ENCODE assay signal across 8 cellular contexts in genomic region chr11:67356867-67357561, GRCh38. TPM values are rescaled to one million over a fixed set of nuclear protein-coding genes. Genes with fewer than 3 reads are reported as not detected.
DNase-seq lines count a peak whose midpoint lies in the region; ATAC-seq and TF ChIP-seq lines count a peak whose summit lies in the region.

No MANE protein-coding gene starts in this region.

- TF ChIP-seq CTCF in heart left ventricle (IDR thresholded peaks at IDR 0.05) (peak; percentile 80 to 95 (median 90)), prostate gland (IDR thresholded peaks at IDR 0.05) (peak; percentile 91 to 97 (median 95))

- peaks cover 15% of the 10 kb centered on the region for H3K4me1 Mint-ChIP-seq in activated naive CD8-positive, alpha-beta T cell treated with anti-CD3 and anti-CD28 coated beads, Interleukin-2, amount 10 ng/mL, durations not matched to agents 7 days and 5 days

- no peaks in the 10 kb centered on the region for H3K9me3 Mint-ChIP-seq in activated naive CD8-positive, alpha-beta T cell treated with anti-CD3 and anti-CD28 coated beads, Interleukin-2, amount 10 ng/mL, durations not matched to agents 7 days and 5 days

- WGBS in heart left ventricle, 4 donors: 34 to 40% (median 37%) methylated on average over 3 of the region's 3 CpGs
- WGBS in prostate gland: 33% methylated on average over 3 of the region's 3 CpGs

- H3K9me3 ChIP-seq in heart left ventricle: no peaks in the 10 kb centered on the region
- no peaks in the 10 kb centered on the region for H3K9me3 ChIP-seq in prostate gland

- peaks cover 9% of the 10 kb centered on the region for H3K27me3 Mint-ChIP-seq in activated naive CD8-positive, alpha-beta T cell treated with anti-CD3 and anti-CD28 coated beads, Interleukin-2, amount 10 ng/mL, durations not matched to agents 7 days and 5 days

- H3K36me3 Mint-ChIP-seq in activated naive CD8-positive, alpha-beta T cell treated with anti-CD3 and anti-CD28 coated beads, Interleukin-2, amount 10 ng/mL, durations not matched to agents 7 days and 5 days: peaks cover 2% of the 10 kb centered on the region

- peak overlapping the region; percentile 90 for H3K27ac Mint-ChIP-seq in activated naive CD8-positive, alpha-beta T cell treated with anti-CD3 and anti-CD28 coated beads, Interleukin-2, amount 10 ng/mL, durations not matched to agents 7 days and 5 days

- H3K27ac ChIP-seq in heart left ventricle (peak overlapping the region in 11 of 12 donors; percentile 35 to 100 (median 99)), prostate gland (peak overlapping the region; percentile 99 to 100)

- peak overlapping the region; percentile 68 for H3K4me3 Mint-ChIP-seq in activated naive CD8-positive, alpha-beta T cell treated with anti-CD3 and anti-CD28 coated beads, Interleukin-2, amount 10 ng/mL, durations not matched to agents 7 days and 5 days

- H3K4me3 ChIP-seq in heart left ventricle (no peak overlapping the region), prostate gland (no peak overlapping the region)

- intact Hi-C loops in heart left ventricle (cut with DNase I): loop anchor here in 9 of 10 donors (1.0 to 2.0 kb wide), 6 partner anchors 16 to 150 kb away; partner anchors contain the start of gene CLCF1 (in 1 of the 9)
- intact Hi-C loops in prostate gland (cut with DNase I): loop anchor here (1.0 to 10.0 kb wide), 2 partner anchors 25 to 148 kb away; partner anchors contain the start of genes CDK2AP2 and PITPNM1

- TF ChIP-seq POLR2A in heart left ventricle (IDR thresholded peaks at IDR 0.05): no peak
- no peak for TF ChIP-seq POLR2A in prostate gland (IDR thresholded peaks at IDR 0.05)

- ATAC-seq in SK-N-SH treated with all-trans-retinoic acid at 6 μM for 48 hours (peak; percentile 38), heart left ventricle (no peak), HG02610 (IDR thresholded peaks at IDR 0.05; ENCODE audit: unreplicated experiment) (no peak), GM19452 (IDR thresholded peaks at IDR 0.05; ENCODE audit: unreplicated experiment) (no peak)
- ATAC-seq in activated naive CD8-positive, alpha-beta T cell treated with anti-CD3 and anti-CD28 coated beads, Interleukin-2, amount 10 ng/mL, durations not matched to agents 7 days and 5 days (ENCODE audit: low read depth): no peak

- H3K4me1 ChIP-seq in heart left ventricle (peaks cover 6 to 55% (median 45%) of the 10 kb centered on the region in 12 donors), prostate gland (replicated peaks) (peaks cover 18% of the 10 kb centered on the region)

- no peaks in the 10 kb centered on the region for H3K27me3 ChIP-seq in heart left ventricle
- H3K27me3 ChIP-seq in prostate gland (replicated peaks; ENCODE audit: insufficient read depth): no peaks in the 10 kb centered on the region

- no peaks in the 10 kb centered on the region for H3K36me3 ChIP-seq in heart left ventricle
- H3K36me3 ChIP-seq in prostate gland: no peaks in the 10 kb centered on the region

- DNase-seq in ELF-1 (ENCODE audit: low read depth, low spot score) (peak; percentile 89), M059J (ENCODE audit: low read depth) (peak; percentile 82), heart left ventricle (peak in 4 of 5 donors; percentile 61 to 70 (median 65)), prostate gland (ENCODE audit: low spot score) (peak; percentile 60)
- peak; percentile 70 for DNase-seq in activated naive CD8-positive, alpha-beta T cell treated with anti-CD3 and anti-CD28 coated beads, Interleukin-2, amount 10 ng/mL, durations not matched to agents 7 days and 5 days

- POLR2A ChIA-PET in activated naive CD8-positive, alpha-beta T cell treated with anti-CD3 and anti-CD28 coated beads, Interleukin-2, amount 10 ng/mL, durations not matched to agents 7 days and 5 days (lab: Charles Lee): interaction anchor here (0.8 to 3.9 kb wide), 5 partner anchors 17 to 45 kb away, joined by 4 to 28 read pairs (median 4); partner anchors contain the start of genes CLCF1, PPP1CA and RAD9A

TF ChIP-seq in SK-N-SH treated with all-trans-retinoic acid at 6 μM for 48 hours, 23 proteins besides CTCF, POLR2A, EP300 and RAD21:
- TF ChIP-seq ZNF70 (CRISPR knock-in tag; IDR thresholded peaks at IDR 0.05): peak; percentile 68; the same call in 1 of the 2 replicates
- TF ChIP-seq, protein P1, sequence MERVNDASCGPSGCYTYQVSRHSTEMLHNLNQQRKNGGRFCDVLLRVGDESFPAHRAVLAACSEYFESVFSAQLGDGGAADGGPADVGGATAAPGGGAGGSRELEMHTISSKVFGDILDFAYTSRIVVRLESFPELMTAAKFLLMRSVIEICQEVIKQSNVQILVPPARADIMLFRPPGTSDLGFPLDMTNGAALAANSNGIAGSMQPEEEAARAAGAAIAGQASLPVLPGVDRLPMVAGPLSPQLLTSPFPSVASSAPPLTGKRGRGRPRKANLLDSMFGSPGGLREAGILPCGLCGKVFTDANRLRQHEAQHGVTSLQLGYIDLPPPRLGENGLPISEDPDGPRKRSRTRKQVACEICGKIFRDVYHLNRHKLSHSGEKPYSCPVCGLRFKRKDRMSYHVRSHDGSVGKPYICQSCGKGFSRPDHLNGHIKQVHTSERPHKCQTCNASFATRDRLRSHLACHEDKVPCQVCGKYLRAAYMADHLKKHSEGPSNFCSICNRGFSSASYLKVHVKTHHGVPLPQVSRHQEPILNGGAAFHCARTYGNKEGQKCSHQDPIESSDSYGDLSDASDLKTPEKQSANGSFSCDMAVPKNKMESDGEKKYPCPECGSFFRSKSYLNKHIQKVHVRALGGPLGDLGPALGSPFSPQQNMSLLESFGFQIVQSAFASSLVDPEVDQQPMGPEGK (CRISPR knock-in tag; IDR thresholded peaks at IDR 0.05; ENCODE audit: borderline replicate concordance): no peak

RNA-seq across cellular contexts. Expression of gene POLD4, which starts 3.7 kb away (rescaled TPM):
- 127 and 137 TPM in 2 replicates for total RNA-seq in M059J (2014; rRNA removed; shearing (Covaris generic))
- 10 to 100 TPM; 73.2 to 78.2 TPM for total RNA-seq in activated naive CD8-positive, alpha-beta T cell treated with anti-CD3 and anti-CD28 coated beads, Interleukin-2, amount 10 ng/mL, durations not matched to agents 7 days and 5 days
- 100 to 1,000 TPM in 1 of 9 donors, 10 to 100 TPM in 8; 36.0 to 131 (median 57.1) TPM for total RNA-seq in heart left ventricle
- polyA plus RNA-seq in heart left ventricle: 100 to 1,000 TPM in 1 of 2 donors, 10 to 100 TPM in 1; 83.0 to 164 TPM
- total RNA-seq in prostate gland: 100 to 1,000 TPM in 1 of 2 donors, 10 to 100 TPM in 1; 95.1 to 145 TPM

RNA-seq across cellular contexts. Expression of gene CLCF1, which starts 16.4 kb away (rescaled TPM):
- 16.2 and 22.6 TPM in 2 replicates for total RNA-seq in M059J (2014; rRNA removed; shearing (Covaris generic))
- total RNA-seq in activated naive CD8-positive, alpha-beta T cell treated with anti-CD3 and anti-CD28 coated beads, Interleukin-2, amount 10 ng/mL, durations not matched to agents 7 days and 5 days: 1 to 10 TPM; 4.3 to 4.7 TPM
- total RNA-seq in heart left ventricle: 1 to 10 TPM in 5 of 9 donors, under 1 TPM in 4; 0.25 to 6.1 (median 1.7) TPM
- polyA plus RNA-seq in heart left ventricle: 10 to 100 TPM in 1 of 2 donors, under 1 TPM in 1; 0.99 to 17.1 TPM
- total RNA-seq in prostate gland: 1 to 10 TPM; 2.5 to 2.6 TPM

RNA-seq across cellular contexts. Expression of gene RAD9A, which starts 34.8 kb away (rescaled TPM):
- total RNA-seq in M059J (2014; rRNA removed; shearing (Covaris generic)): 7.3 and 13.3 TPM in 2 replicates
- total RNA-seq in activated naive CD8-positive, alpha-beta T cell treated with anti-CD3 and anti-CD28 coated beads, Interleukin-2, amount 10 ng/mL, durations not matched to agents 7 days and 5 days: 10 to 100 TPM; 65.3 to 67.1 TPM
- total RNA-seq in heart left ventricle: 1 to 10 TPM; 3.5 to 9.1 (median 5.8) TPM
- 1 to 10 TPM; 7.6 to 8.0 TPM for polyA plus RNA-seq in heart left ventricle
- 10 to 100 TPM; 30.2 to 49.4 TPM for total RNA-seq in prostate gland

RNA-seq across cellular contexts. Expression of gene PPP1CA, which starts 44.6 kb away (rescaled TPM):
- 223 and 247 TPM in 2 replicates for total RNA-seq in M059J (2014; rRNA removed; shearing (Covaris generic))
- 100 to 1,000 TPM; 290 to 311 TPM for total RNA-seq in activated naive CD8-positive, alpha-beta T cell treated with anti-CD3 and anti-CD28 coated beads, Interleukin-2, amount 10 ng/mL, durations not matched to agents 7 days and 5 days
- total RNA-seq in heart left ventricle (100 to 1,000 TPM in 7 of 9 donors, 10 to 100 TPM in 2; 90.3 to 151 (median 105) TPM), prostate gland (100 to 1,000 TPM; 168 to 215 TPM)
- 100 to 1,000 TPM in 1 of 2 donors, 10 to 100 TPM in 1; 94.4 to 207 TPM for polyA plus RNA-seq in heart left ventricle

RNA-seq across cellular contexts. Expression of gene TBC1D10C, which starts 46.9 kb away (rescaled TPM):
- total RNA-seq in M059J (2014; rRNA removed; shearing (Covaris generic)): not detected in 2 replicates
- 100 to 1,000 TPM; 359 to 367 TPM for total RNA-seq in activated naive CD8-positive, alpha-beta T cell treated with anti-CD3 and anti-CD28 coated beads, Interleukin-2, amount 10 ng/mL, durations not matched to agents 7 days and 5 days
- 10 to 100 TPM in 1 of 9 donors, 1 to 10 TPM in 4, under 1 TPM in 4; 0.14 to 14.2 (median 1.6) TPM for total RNA-seq in heart left ventricle
- under 1 TPM; 0.61 to 0.88 TPM for polyA plus RNA-seq in heart left ventricle
- 1 to 10 TPM; 3.7 to 6.5 TPM for total RNA-seq in prostate gland
